Comparison of ENCODE assay signal across 9 cellular contexts in the genomic region with DNA sequence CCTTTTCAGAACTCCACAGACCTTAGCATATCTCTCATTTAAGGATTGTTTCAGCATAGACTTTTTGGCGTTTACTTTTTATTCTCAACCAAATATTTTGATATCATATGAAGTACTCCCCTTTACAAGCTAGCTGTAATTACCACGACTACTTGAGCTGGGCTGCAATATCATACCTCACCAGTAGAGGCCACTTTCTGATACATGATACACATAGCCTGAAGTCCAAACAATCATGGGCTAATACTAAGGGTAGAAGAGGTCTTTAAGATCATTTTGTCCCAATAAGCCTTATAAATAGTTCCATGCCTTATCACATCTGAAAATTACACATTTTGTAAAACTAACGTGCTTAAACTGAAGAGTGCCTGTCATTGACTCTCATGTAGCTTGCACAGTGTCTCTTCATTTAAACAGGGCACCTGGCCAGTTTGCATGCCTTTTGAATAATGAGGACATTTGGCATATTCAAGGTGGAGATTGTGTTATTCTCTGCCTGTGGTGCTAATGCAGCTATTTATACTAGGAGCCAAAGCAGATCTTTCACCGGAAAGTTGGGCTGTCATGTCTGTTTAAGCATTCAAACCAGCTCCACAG.
DNase-seq lines count a peak whose midpoint lies in the region; ATAC-seq and TF ChIP-seq lines count a peak whose summit lies in the region.
"Had no signal": no experiment of that assay in that cellular context is flagged by ENCODE, and none has a peak within 500 bp of the region (broad histone marks: within the 10 kb centered on the region; RNA-seq: fewer than 3 reads in every experiment).

No MANE protein-coding gene starts in this region.

- H3K9me3 Mint-ChIP-seq in nephron = peaks cover 43% of the 10 kb centered on the region

- TF ChIP-seq CTCF in LNCAP (IDR thresholded peaks at IDR 0.05) (peak; percentile 75), breast epithelium (IDR thresholded peaks at IDR 0.05) (peak in 2 of 3 donors; percentile 10 to 15), nephron (IDR thresholded peaks at IDR 0.05; ENCODE audit: unreplicated experiment in 3 of 3) (peak; percentile 29 to 46 (median 40))

- TF ChIP-seq POLR2A in breast epithelium (IDR thresholded peaks at IDR 0.05) = no peak

- no peaks in the 10 kb centered on the region for H3K27me3 Mint-ChIP-seq in nephron (ENCODE audit: low read depth)

- no peak overlapping the region for H3K4me3 Mint-ChIP-seq in nephron
- H3K4me3 Mint-ChIP-seq: naive B cell had no signal

- peak; percentile 30 for DNase-seq in G401 (ENCODE audit: low spot score)
- DNase-seq in breast epithelium (ENCODE audit: low spot score in 2 of 2) = no peak
- no peak for DNase-seq in NCI-H2227 treated with DMSO at 0.1 percent for 48 hours (lab: John Stamatoyannopoulos, UW)
- no peak for DNase-seq in epidermal melanocyte (ENCODE audit: insufficient read length, low spot score)
- DNase-seq: naive B cell had no signal

- no peak for ATAC-seq in HG02678 (IDR thresholded peaks at IDR 0.05; ENCODE audit: unreplicated experiment)
- no peak for ATAC-seq in HG03280 (IDR thresholded peaks at IDR 0.05; ENCODE audit: unreplicated experiment)

- H3K4me1 ChIP-seq in breast epithelium = no peaks in the 10 kb centered on the region

- no peaks in the 10 kb centered on the region for H3K36me3 ChIP-seq in breast epithelium

- peaks cover 20% of the 10 kb centered on the region for H3K4me1 Mint-ChIP-seq in nephron
- H3K4me1 Mint-ChIP-seq: naive B cell had no signal

- peak overlapping the region in 2 of 3 experiments; percentile 61 to 90 for H3K27ac Mint-ChIP-seq in nephron
- H3K27ac Mint-ChIP-seq: naive B cell had no signal

- in situ Hi-C loops in G401 (cut with HindIII; ENCODE audit: low sequenced_read_pairs) = no loop called here

- no peaks in the 10 kb centered on the region for H3K36me3 Mint-ChIP-seq in nephron (ENCODE audit: low read depth)

- intact Hi-C loops in breast epithelium (cut with DNase I; ENCODE audit: low total_unique reads) = no loop called here

- H3K27ac ChIP-seq in breast epithelium = no peak overlapping the region

- no peaks in the 10 kb centered on the region for H3K27me3 ChIP-seq in breast epithelium

- no peak overlapping the region for H3K4me3 ChIP-seq in breast epithelium

- peaks cover 7 to 15% of the 10 kb centered on the region in 2 donors for H3K9me3 ChIP-seq in breast epithelium

Comparison
In these comparisons a context has a peak if more than half of its experiments do, and no peak if none do; other contexts are left out.
1. CTCF ChIP-seq: peak in every context shown above with its lines; median percentile 75 in LNCAP; 40 in nephron; 12 in breast epithelium.